14 cellular contexts compared by ENCODE assay signal in the genomic region with DNA sequence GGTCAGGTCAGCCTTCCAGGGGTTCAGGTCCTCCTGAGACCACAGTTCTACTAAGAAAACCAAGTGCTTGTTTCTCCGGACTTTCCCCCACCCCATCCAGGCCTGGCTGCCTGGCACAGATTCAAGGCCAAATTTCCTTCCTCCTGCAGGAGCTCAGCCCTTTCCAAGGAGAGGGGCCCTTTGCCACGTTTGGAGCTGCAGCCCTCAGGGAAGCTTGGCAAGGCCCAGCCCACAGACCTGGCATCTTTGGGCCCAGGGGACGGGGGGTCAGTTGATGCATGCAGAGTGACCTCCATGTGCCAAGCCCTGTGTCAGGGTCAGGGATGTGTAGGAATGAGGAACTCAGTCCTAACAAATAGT.
DNase-seq lines count a peak whose midpoint lies in the region; ATAC-seq and TF ChIP-seq lines count a peak whose summit lies in the region.
"Had no signal": no experiment of that assay in that cellular context is flagged by ENCODE, and none has a peak within 500 bp of the region (broad histone marks: within the 10 kb centered on the region; RNA-seq: fewer than 3 reads in every experiment).

No MANE protein-coding gene starts in this region.

- no peak for TF ChIP-seq POLR2A in suprapubic skin (IDR thresholded peaks at IDR 0.05)

- H4K8ac ChIP-seq in mesenchymal stem cell (ENCODE audit: low read length) = no peak overlapping the region

- H3K4me2 ChIP-seq in mesenchymal stem cell (ENCODE audit: low read length, poor library complexity, severe bottlenecking) = no peak overlapping the region

- no peak overlapping the region for H3K27ac Mint-ChIP-seq in nephron progenitor cell
- H3K27ac Mint-ChIP-seq: CD4-positive, CD25-positive, alpha-beta regulatory T cell; memory B cell had no signal

- POLR2A ChIA-PET in RWPE1 (lab: Yijun Ruan, JAX; ENCODE audit: low non-redundant PET) = no interaction called here

- peaks cover 12% of the 10 kb centered on the region for H3K27me3 Mint-ChIP-seq in nephron progenitor cell (ENCODE audit: low read depth, poor library complexity)
- H3K27me3 Mint-ChIP-seq: CD4-positive, CD25-positive, alpha-beta regulatory T cell had no signal

- H2AK5ac ChIP-seq in mesenchymal stem cell (ENCODE audit: low read length, severe bottlenecking) = no peak overlapping the region

- H3K4ac ChIP-seq in mesenchymal stem cell (ENCODE audit: low read depth in 1 of 2, low read length in 2 of 2) = no peak overlapping the region

- H3K4me1 Mint-ChIP-seq in nephron progenitor cell = peaks cover 74% of the 10 kb centered on the region
- H3K4me1 Mint-ChIP-seq: CD4-positive, CD25-positive, alpha-beta regulatory T cell; central memory CD8-positive, alpha-beta T cell; memory B cell had no signal

- H2BK5ac ChIP-seq in mesenchymal stem cell (ENCODE audit: low read depth, low read length, poor library complexity, severe bottlenecking) = no peak overlapping the region

- H2BK120ac ChIP-seq in mesenchymal stem cell (ENCODE audit: low read depth, low read length) = no peak overlapping the region

- 80% methylated on average over 3 of the region's 3 CpGs for WGBS in mesenchymal stem cell
- 25% methylated on average over 3 of the region's 3 CpGs for WGBS in suprapubic skin

- CTCF ChIA-PET in RWPE1 (lab: Yijun Ruan, JAX) = interaction anchor here (0.6 to 2.5 kb wide), 6 partner anchors 11 to 132 kb away, joined by 3 to 10 read pairs (median 6); no protein-coding TSS in a partner anchor

- peak overlapping the region; percentile 26 for H3K9ac ChIP-seq in mesenchymal stem cell (ENCODE audit: low read length)

- no peak for ATAC-seq in GM19455 (IDR thresholded peaks at IDR 0.05; ENCODE audit: unreplicated experiment)

- no peak overlapping the region for H4K91ac ChIP-seq in mesenchymal stem cell (ENCODE audit: low read length)

- no peak overlapping the region for H2AFZ ChIP-seq in mesenchymal stem cell (ENCODE audit: low read depth, low read length)

- H3K27me3 ChIP-seq in mesenchymal stem cell (ENCODE audit: control insufficient read depth in 1 of 2, insufficient read depth in 1 of 2, low read length in 2 of 2) (peaks cover 11 to 30% of the 10 kb centered on the region in 2 experiments), suprapubic skin (no peaks in the 10 kb centered on the region)

- H3K79me1 ChIP-seq in mesenchymal stem cell (replicated peaks; ENCODE audit: low read length, poor library complexity, severe bottlenecking) = no peaks in the 10 kb centered on the region

- peak overlapping the region in 1 of 2 experiments; percentile 11 for H3K14ac ChIP-seq in mesenchymal stem cell (ENCODE audit: low read length in 2 of 2)

- no peaks in the 10 kb centered on the region for H3K36me3 Mint-ChIP-seq in nephron progenitor cell (ENCODE audit: low read depth)
- H3K36me3 Mint-ChIP-seq: CD4-positive, CD25-positive, alpha-beta regulatory T cell had no signal

- H3K9me3 Mint-ChIP-seq in nephron progenitor cell = no peaks in the 10 kb centered on the region
- H3K9me3 Mint-ChIP-seq: central memory CD8-positive, alpha-beta T cell; memory B cell had no signal

- DNase-seq in RWPE1 (ENCODE audit: low spot score) (no peak), coronary artery (ENCODE audit: low spot score) (no peak), mesenchymal stem cell (no peak), suprapubic skin (ENCODE audit: low spot score in 2 of 2) (no peak), nephron progenitor cell (no peak), DMS114 treated with DMSO at 0.1 percent for 48 hours (lab: John Stamatoyannopoulos, UW; ENCODE audit: unreplicated experiment) (no peak)
- no peak for DNase-seq in stimulated activated CD4-positive, alpha-beta T cell treated with anti-CD3 and anti-CD28 coated beads, Interleukin-2, amount 100 ng/mL, for 24 hours
- DNase-seq: activated naive CD4-positive, alpha-beta T cell; CD4-positive, CD25-positive, alpha-beta regulatory T cell; NCI-H510A treated with DMSO at 0.1 percent for 48 hours; OCI-M1 had no signal

- H3K4me3 Mint-ChIP-seq in nephron progenitor cell = no peak overlapping the region
- H3K4me3 Mint-ChIP-seq: CD4-positive, CD25-positive, alpha-beta regulatory T cell; central memory CD8-positive, alpha-beta T cell; memory B cell had no signal

- H2BK15ac ChIP-seq in mesenchymal stem cell (ENCODE audit: low read depth, poor library complexity, severe bottlenecking) = no peak overlapping the region

- peak overlapping the region; percentile 53 for H3K27ac ChIP-seq in RWPE1
- peak overlapping the region; percentile 50 to 91 for H3K27ac ChIP-seq in coronary artery
- H3K27ac ChIP-seq in mesenchymal stem cell (ENCODE audit: low read length, poor library complexity, severe bottlenecking) = no peak overlapping the region
- H3K27ac ChIP-seq in suprapubic skin = peak overlapping the region; percentile 34

- TF ChIP-seq CTCF in RWPE1 (conservative IDR thresholded peaks at IDR 0.05; ENCODE audit: low read depth) (no peak), coronary artery (IDR thresholded peaks at IDR 0.05) (no peak), suprapubic skin (IDR thresholded peaks at IDR 0.05) (no peak), nephron progenitor cell (IDR thresholded peaks at IDR 0.05) (no peak)

- H3K36me3 ChIP-seq in mesenchymal stem cell (ENCODE audit: control insufficient read depth in 1 of 2, insufficient read depth in 2 of 2, low read depth in 1 of 2, low read length in 2 of 2) = no peaks in the 10 kb centered on the region
- no peaks in the 10 kb centered on the region for H3K36me3 ChIP-seq in suprapubic skin

- TF ChIP-seq EP300 in suprapubic skin (IDR thresholded peaks at IDR 0.05) = no peak

- H3K4me1 ChIP-seq in mesenchymal stem cell (ENCODE audit: control insufficient read depth, insufficient read depth, low read depth, low read length) (peaks cover 24% of the 10 kb centered on the region), suprapubic skin (peaks cover 23% of the 10 kb centered on the region)

- H3K9me3 ChIP-seq in mesenchymal stem cell (ENCODE audit: control insufficient read depth, low read length) = no peaks in the 10 kb centered on the region
- no peaks in the 10 kb centered on the region for H3K9me3 ChIP-seq in suprapubic skin

- peak overlapping the region in 1 of 2 experiments; percentile 37 for H2BK12ac ChIP-seq in mesenchymal stem cell (ENCODE audit: low read length in 2 of 2)

- H3K4me3 ChIP-seq in coronary artery (peak overlapping the region; percentile 65), mesenchymal stem cell (ENCODE audit: insufficient read depth in 1 of 2, low read depth in 1 of 2, low read length in 2 of 2) (peak overlapping the region; percentile 15 to 24), suprapubic skin (no peak overlapping the region)

- H3K18ac ChIP-seq in mesenchymal stem cell (ENCODE audit: low read depth in 1 of 2, low read length in 2 of 2) = peak overlapping the region; percentile 16

- H3K23ac ChIP-seq in mesenchymal stem cell (ENCODE audit: low read length in 2 of 2) = no peak overlapping the region
